8 cellular contexts compared by ENCODE assay signal in genomic region chr12:20601668-20602280, GRCh38.
DNase-seq lines count a peak whose midpoint lies in the region; ATAC-seq and TF ChIP-seq lines count a peak whose summit lies in the region.

No MANE protein-coding gene starts in this region.

- H3K36me3 ChIP-seq in PC-3 (ENCODE audit: low read depth, low read length), result no peaks in the 10 kb centered on the region

- no peaks in the 10 kb centered on the region for H3K79me2 ChIP-seq in PC-3 (ENCODE audit: low read length)

- no TSS peak for BruUV-seq in PC-3 (replicated peaks; lab: Mats Ljungman, UMichigan)

- intact Hi-C loops in PC-3 (cut with micrococcal nuclease), result loop anchor here (1.0 to 5.0 kb wide), 3 partner anchors 115 to 224 kb away; no protein-coding TSS in a partner anchor

- H3K27me3 ChIP-seq in PC-3 (ENCODE audit: low read length), result no peaks in the 10 kb centered on the region

- no peak overlapping the region for H3K27ac Mint-ChIP-seq in activated naive CD8-positive, alpha-beta T cell treated with anti-CD3 and anti-CD28 coated beads for 36 hours

- H3K4me3 Mint-ChIP-seq in activated naive CD8-positive, alpha-beta T cell treated with anti-CD3 and anti-CD28 coated beads for 36 hours, result no peak overlapping the region

- H3K9me3 ChIP-seq in PC-3 (ENCODE audit: low read length), result no peaks in the 10 kb centered on the region

- no peak overlapping the region for H3K9ac ChIP-seq in PC-3 (ENCODE audit: low read length)

- H3K4me3 ChIP-seq in PC-3 (ENCODE audit: low read length), result no peak overlapping the region
- H3K4me3 ChIP-seq in fibroblast of the aortic adventitia (ENCODE audit: low read depth, low read length), result no peak overlapping the region

- no peaks in the 10 kb centered on the region for H3K27me3 Mint-ChIP-seq in activated naive CD8-positive, alpha-beta T cell treated with anti-CD3 and anti-CD28 coated beads for 36 hours

- H3K9me2 ChIP-seq in PC-3 (replicated peaks; ENCODE audit: low read length), result no peaks in the 10 kb centered on the region

- H3K4me2 ChIP-seq in PC-3 (ENCODE audit: low read length), result no peak overlapping the region

- H3K27ac ChIP-seq in PC-3 (ENCODE audit: low read length), result 0 out of 2 replicates have a peak overlapping the region, but pooled peaks have one; percentile 50

- DNase-seq in NCI-H1417 (lab: John Stamatoyannopoulos, UW), result peak in 2 of 3 experiments; percentile 26 to 73
- DNase-seq in NCI-H1417 treated with DMSO at 0.1 percent for 48 hours (lab: John Stamatoyannopoulos, UW), result no peak
- DNase-seq in PC-3, result peak; percentile 55
- DNase-seq in fibroblast of the aortic adventitia (ENCODE audit: low read depth), result peak; percentile 78
- DNase-seq in pulmonary artery endothelial cell (ENCODE audit: low read depth, low spot score), result peak; percentile 40
- no peak for DNase-seq in activated naive CD8-positive, alpha-beta T cell treated with anti-CD3 and anti-CD28 coated beads for 36 hours

- H4K20me1 ChIP-seq in PC-3 (ENCODE audit: low read length), result no peaks in the 10 kb centered on the region

- H3K4me1 Mint-ChIP-seq in activated naive CD8-positive, alpha-beta T cell treated with anti-CD3 and anti-CD28 coated beads for 36 hours, result no peaks in the 10 kb centered on the region

- peaks cover 9% of the 10 kb centered on the region; the same call in 1 of the 2 replicates for H3K4me1 ChIP-seq in PC-3 (ENCODE audit: insufficient read depth, low read length)

- H3K9me3 Mint-ChIP-seq in activated naive CD8-positive, alpha-beta T cell treated with anti-CD3 and anti-CD28 coated beads for 36 hours, result no peaks in the 10 kb centered on the region

- TF ChIP-seq CTCF in PC-3 (conservative IDR thresholded peaks at IDR 0.05; ENCODE audit: low read depth, low read length) (peak; percentile 66), fibroblast of the aortic adventitia (IDR thresholded peaks at IDR 0.05; ENCODE audit: insufficient read depth, low read length) (peak; percentile 56)

- CTCF ChIA-PET in PC-3 (lab: Charles Lee), result no interaction called here

- H3F3A ChIP-seq in PC-3 (ENCODE audit: low read length, unreplicated experiment), result no peaks in the 10 kb centered on the region

- H3K36me3 Mint-ChIP-seq in activated naive CD8-positive, alpha-beta T cell treated with anti-CD3 and anti-CD28 coated beads for 36 hours, result no peaks in the 10 kb centered on the region

- no peak overlapping the region for H2AFZ ChIP-seq in PC-3 (ENCODE audit: low read length)

- POLR2A ChIA-PET in PC-3 (lab: Charles Lee; ENCODE audit: unreplicated experiment), result no interaction called here

- no peak for ATAC-seq in PC-3
- no peak for ATAC-seq in HG03342 (IDR thresholded peaks at IDR 0.05; ENCODE audit: unreplicated experiment)
- no peak for ATAC-seq in HG02798 (IDR thresholded peaks at IDR 0.05; ENCODE audit: poor library complexity, unreplicated experiment)

Comparison
In these comparisons a context has a peak if more than half of its experiments do, and no peak if none do; other contexts are left out.
1. DNase-seq: peak in NCI-H1417 (2 of 3), PC-3 (single experiment), fibroblast of the aortic adventitia (single experiment) and pulmonary artery endothelial cell (single experiment); none in NCI-H1417 treated with DMSO at 0.1 percent for 48 hours (single experiment) and activated naive CD8-positive, alpha-beta T cell treated with anti-CD3 and anti-CD28 coated beads for 36 hours (single experiment).